In the genomic region with DNA sequence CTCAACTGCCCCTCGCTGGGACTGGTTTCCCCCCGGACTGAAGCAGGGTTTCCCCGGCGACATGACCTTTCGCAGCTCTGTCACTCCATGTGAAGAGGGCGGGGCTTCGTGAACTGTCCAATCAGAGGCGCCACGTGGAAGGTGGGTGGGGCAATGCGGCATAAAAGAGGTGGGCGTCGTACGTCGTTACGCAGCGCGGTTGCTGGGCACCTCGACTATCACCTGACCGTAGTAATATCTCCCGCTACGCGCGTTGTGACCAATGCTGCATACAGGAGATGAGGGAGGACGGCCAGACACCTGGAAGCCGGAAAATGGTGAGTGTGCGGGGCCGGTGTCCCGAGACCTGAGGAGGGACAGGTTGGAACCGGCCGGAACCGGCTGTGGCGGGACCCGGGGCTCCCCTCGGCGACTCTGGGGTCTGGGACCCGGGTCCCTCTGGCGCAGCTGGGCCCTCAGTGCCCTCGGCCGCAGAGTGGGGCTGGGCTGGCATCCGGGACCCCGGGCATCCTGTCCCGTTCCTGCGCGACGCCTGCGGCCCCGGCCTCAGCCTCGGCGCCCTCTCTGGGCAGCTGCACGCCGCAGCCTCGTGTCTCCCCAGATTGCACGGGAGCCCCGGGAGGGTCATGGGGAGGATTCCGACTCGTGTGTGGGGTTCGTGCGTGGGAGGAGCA, we compare ENCODE assay signal across 9 cellular contexts. TPM values are rescaled to one million over a fixed set of nuclear protein-coding genes. Genes with fewer than 3 reads are reported as not detected.
DNase-seq lines count a peak whose midpoint lies in the region; ATAC-seq lines count a peak whose summit lies in the region.
"Had no signal": no experiment of that assay in that cellular context is flagged by ENCODE, and none has a peak within 500 bp of the region (broad histone marks: within the 10 kb centered on the region; RNA-seq: fewer than 3 reads in every experiment).

No MANE protein-coding gene starts in this region.

- peak overlapping the region; percentile 57 to 61 for H3K4me3 ChIP-seq in esophagus (ENCODE audit: low read depth in 1 of 2, low read length in 2 of 2)
- H3K4me3 ChIP-seq in muscle layer of duodenum (ENCODE audit: low read depth in 1 of 2, low read length in 2 of 2): peak overlapping the region; percentile 79 to 82

- H3K27me3 ChIP-seq in esophagus (ENCODE audit: control insufficient read depth in 1 of 2, insufficient read depth in 2 of 2, low read length in 2 of 2) (no peaks in the 10 kb centered on the region), muscle layer of duodenum (ENCODE audit: low read depth, low read length) (no peaks in the 10 kb centered on the region)

- peak; percentile 93 for DNase-seq in NCI-H1092 (lab: John Stamatoyannopoulos, UW)
- peak; percentile 70 for DNase-seq in activated T-cell treated with anti-CD3 and anti-CD28 coated beads for 48 hours (ENCODE audit: low read depth)
- DNase-seq in stimulated activated CD8-positive, alpha-beta memory T cell treated with anti-CD3 and anti-CD28 coated beads, Interleukin-4, amount 100 ng/mL, for 4 hours (ENCODE audit: low read depth in 2 of 2, low spot score in 1 of 2): peak; percentile 52 to 61
- DNase-seq in NCI-H345 (lab: John Stamatoyannopoulos, UW): no peak
- DNase-seq in NOMO-1 treated with DMSO at 0.1 percent for 48 hours (lab: John Stamatoyannopoulos, UW; ENCODE audit: unreplicated experiment): no peak

- ATAC-seq in GM21423 (IDR thresholded peaks at IDR 0.05; ENCODE audit: unreplicated experiment): no peak

- H3K4me1 ChIP-seq in esophagus (ENCODE audit: control insufficient read depth in 2 of 2, insufficient read depth in 2 of 2, low read length in 1 of 2): peaks cover 0 to 4% of the 10 kb centered on the region in 2 donors
- no peaks in the 10 kb centered on the region for H3K4me1 ChIP-seq in muscle layer of duodenum (ENCODE audit: control insufficient read depth in 1 of 2, insufficient read depth in 2 of 2, low read length in 2 of 2)

- peak overlapping the region in 1 of 2 donors; percentile 58 for H3K27ac ChIP-seq in esophagus (ENCODE audit: low read depth in 2 of 2, low read length in 1 of 2)
- peak overlapping the region; percentile 49 for H3K27ac ChIP-seq in muscle layer of duodenum (ENCODE audit: low read length)
- H3K27ac ChIP-seq: KMS-11 had no signal

- WGBS in esophagus, 2 donors: 2 to 7% methylated on average over 51 to 58 of the region's 58 CpGs

- peaks cover 0 to 3% of the 10 kb centered on the region in 2 donors for H3K36me3 ChIP-seq in esophagus (ENCODE audit: control insufficient read depth in 2 of 2, insufficient read depth in 2 of 2, low read length in 1 of 2)
- peaks cover 7 to 15% of the 10 kb centered on the region in 2 donors for H3K36me3 ChIP-seq in muscle layer of duodenum (ENCODE audit: control insufficient read depth in 1 of 2, insufficient read depth in 2 of 2, low read length in 2 of 2)

- H3K9me3 ChIP-seq in esophagus (ENCODE audit: control insufficient read depth in 2 of 2, insufficient read depth in 1 of 2, low read depth in 1 of 2, low read length in 1 of 2): peaks cover 0 to 20% of the 10 kb centered on the region in 2 donors
- peaks cover 0 to 23% of the 10 kb centered on the region in 2 donors for H3K9me3 ChIP-seq in muscle layer of duodenum (ENCODE audit: control insufficient read depth in 1 of 2, low read length in 2 of 2)

RNA-seq across cellular contexts. Expression of gene ZNF136, which starts 32.1 kb away (rescaled TPM):
- polyA plus RNA-seq in esophagus: 1 to 10 TPM; 1.7 to 1.8 TPM

RNA-seq across cellular contexts. Expression of gene ZNF625, which starts 38.4 kb away (rescaled TPM):
- under 1 TPM; 0.47 to 0.75 TPM for polyA plus RNA-seq in esophagus

RNA-seq across cellular contexts. Expression of gene ZNF20, which starts 54.8 kb away (rescaled TPM):
- polyA plus RNA-seq in esophagus: 1 to 10 TPM; 1.8 to 3.6 TPM

Comparison
In these comparisons a context has a peak if more than half of its experiments do, and no peak if none do; other contexts are left out.
1. DNase-seq: peak in NCI-H1092 (single experiment), activated T-cell treated with anti-CD3 and anti-CD28 coated beads for 48 hours (single experiment) and stimulated activated CD8-positive, alpha-beta memory T cell treated with anti-CD3 and anti-CD28 coated beads, Interleukin-4, amount 100 ng/mL, for 4 hours (2 of 2); none in NCI-H345 (single experiment) and NOMO-1 treated with DMSO at 0.1 percent for 48 hours (single experiment).